In genomic region chr12:132686831-132687210, GRCh38 we compare ENCODE assay signal across 7 cellular contexts. TPM values are rescaled to one million over a fixed set of nuclear protein-coding genes. Genes with fewer than 3 reads are reported as not detected.
DNase-seq lines count a peak whose midpoint lies in the region; ATAC-seq and TF ChIP-seq lines count a peak whose summit lies in the region.

No MANE protein-coding gene starts in this region.

- H3K4me1 ChIP-seq in GM23338 (ENCODE audit: insufficient read depth) (peaks cover 3% of the 10 kb centered on the region; the same call in 1 of the 2 replicates), duodenal mucosa (ENCODE audit: control insufficient read depth in 1 of 2, insufficient read depth in 2 of 2, low read length in 2 of 2) (peaks cover 8 to 12% of the 10 kb centered on the region in 2 donors)

- H3K27ac ChIP-seq in GM23338 (ENCODE audit: low read depth): no peak overlapping the region
- H3K27ac ChIP-seq in duodenal mucosa (ENCODE audit: low read depth, low read length): peak overlapping the region; percentile 20

- H3K4me1 Mint-ChIP-seq in GM23338 (peaks cover 21% of the 10 kb centered on the region), nephron progenitor cell (peaks cover 24% of the 10 kb centered on the region)

- peaks cover 38% of the 10 kb centered on the region for H4K20me1 ChIP-seq in GM23338 (replicated peaks; ENCODE audit: insufficient read depth)

- H3F3A ChIP-seq in GM23338 (replicated peaks; ENCODE audit: low read depth): 0 out of 2 replicates have a peak, but pooled peaks cover 6% of the 10 kb centered on the region

- H3K9me3 Mint-ChIP-seq in GM23338 (no peaks in the 10 kb centered on the region), nephron progenitor cell (peaks cover 8% of the 10 kb centered on the region)

- TF ChIP-seq CTCF in GM23338 (conservative IDR thresholded peaks at IDR 0.05; ENCODE audit: low read depth in 2 of 2) (no peak), nephron progenitor cell (IDR thresholded peaks at IDR 0.05) (no peak)

- peak; percentile 19 for ATAC-seq in GM18498 (IDR thresholded peaks at IDR 0.05; ENCODE audit: unreplicated experiment)
- ATAC-seq in GM23338: peak; percentile 68

- H3K4me3 ChIP-seq in GM23338: peak overlapping the region; percentile 69
- H3K4me3 ChIP-seq in duodenal mucosa (ENCODE audit: low read depth in 1 of 2, low read length in 2 of 2): peak overlapping the region; percentile 47 to 63

- H3K27me3 Mint-ChIP-seq in GM23338 (ENCODE audit: insufficient read depth, low read depth, poor library complexity): peaks cover 14% of the 10 kb centered on the region
- peaks cover 17% of the 10 kb centered on the region for H3K27me3 Mint-ChIP-seq in nephron progenitor cell (ENCODE audit: low read depth, poor library complexity)

- no peaks in the 10 kb centered on the region for H3K9me3 ChIP-seq in duodenal mucosa (ENCODE audit: control insufficient read depth in 1 of 2, low read length in 2 of 2)

- H3K9ac ChIP-seq in duodenal mucosa (ENCODE audit: low read depth in 1 of 2, low read length in 2 of 2): no peak overlapping the region

- H3K36me3 ChIP-seq in GM23338 (ENCODE audit: insufficient read depth) (no peaks in the 10 kb centered on the region), duodenal mucosa (ENCODE audit: control insufficient read depth in 1 of 2, insufficient read depth in 2 of 2, low read length in 2 of 2) (peaks cover 0 to 10% of the 10 kb centered on the region in 2 donors)

- peaks cover 24% of the 10 kb centered on the region; the same call in 2 of the 3 replicates for H3K36me3 Mint-ChIP-seq in GM23338 (ENCODE audit: low read depth)
- peaks cover 31% of the 10 kb centered on the region for H3K36me3 Mint-ChIP-seq in nephron progenitor cell (ENCODE audit: low read depth)

- H3K79me2 ChIP-seq in GM23338 (replicated peaks; ENCODE audit: insufficient read depth): peaks cover 40% of the 10 kb centered on the region

- H3K27ac Mint-ChIP-seq in GM23338: no peak overlapping the region
- no peak overlapping the region for H3K27ac Mint-ChIP-seq in nephron progenitor cell

- H3K4me3 Mint-ChIP-seq in GM23338 (peak overlapping the region; percentile 72; the same call in 2 of the 3 replicates), nephron progenitor cell (peak overlapping the region; percentile 79)

- H3K27me3 ChIP-seq in GM23338 (ENCODE audit: insufficient read depth): peaks cover 15% of the 10 kb centered on the region
- H3K27me3 ChIP-seq in duodenal mucosa (ENCODE audit: control insufficient read depth in 1 of 2, insufficient read depth in 2 of 2, low read length in 2 of 2): no peaks in the 10 kb centered on the region

- H3K9me2 ChIP-seq in GM23338 (ENCODE audit: insufficient read depth): no peaks in the 10 kb centered on the region

- H2AFZ ChIP-seq in GM23338: no peak overlapping the region

- peak overlapping the region; percentile 76; the same call in 1 of the 2 replicates for H3K4me2 ChIP-seq in GM23338

- DNase-seq in GM23338 (ENCODE audit: low spot score) (peak; percentile 48), NCI-H748 (lab: John Stamatoyannopoulos, UW; ENCODE audit: unreplicated experiment) (peak; percentile 47), nephron progenitor cell (peak; percentile 72), NCI-H2196 treated with DMSO at 0.1 percent for 48 hours (lab: John Stamatoyannopoulos, UW; ENCODE audit: unreplicated experiment) (no peak), pons (ENCODE audit: low spot score) (no peak)

TF ChIP-seq in GM23338, 12 proteins besides CTCF, POLR2A, EP300 and RAD21 (continues in another document):
- TF ChIP-seq EZH2 (IDR thresholded peaks at IDR 0.05; ENCODE audit: low read depth, unreplicated experiment) (no peak), POLR2AphosphoS5 (IDR thresholded peaks at IDR 0.05; ENCODE audit: low read depth) (no peak), ZNF331 (CRISPR knock-in tag; IDR thresholded peaks at IDR 0.05; ENCODE audit: low read depth) (no peak), ZNF462 (CRISPR knock-in tag; IDR thresholded peaks at IDR 0.05) (no peak), CREB1 (CRISPR knock-in tag; IDR thresholded peaks at IDR 0.05; ENCODE audit: low read depth) (no peak), NANOG (IDR thresholded peaks at IDR 0.05; ENCODE audit: borderline replicate concordance) (no peak), JUNB (IDR thresholded peaks at IDR 0.05; ENCODE audit: unreplicated experiment) (no peak), STAT1 (IDR thresholded peaks at IDR 0.05; ENCODE audit: unreplicated experiment) (no peak), EZH2phosphoT487 (IDR thresholded peaks at IDR 0.05; ENCODE audit: unreplicated experiment) (no peak)

RNA-seq across cellular contexts. Expression of gene POLE, which starts 0.3 kb away (rescaled TPM):
- 90.3 and 125 TPM in 2 replicates for total RNA-seq in GM23338 (2014; rRNA removed; shearing (Covaris generic))
- polyA plus RNA-seq in GM23338 (2016; fragmentation: Nextera tagmentation; extraction: Ambion mirVana): 29.6 and 33.6 TPM in 2 replicates

RNA-seq across cellular contexts. Expression of gene PXMP2, which starts 0.6 kb away (rescaled TPM):
- total RNA-seq in GM23338 (2014; rRNA removed; shearing (Covaris generic)): 17.3 and 17.4 TPM in 2 replicates
- polyA plus RNA-seq in GM23338 (2016; fragmentation: Nextera tagmentation; extraction: Ambion mirVana): 19.7 and 24.5 TPM in 2 replicates

RNA-seq across cellular contexts. Expression of gene PGAM5, which starts 23.8 kb away (rescaled TPM):
- total RNA-seq in GM23338 (2014; rRNA removed; shearing (Covaris generic)): 99.7 and 108 TPM in 2 replicates
- polyA plus RNA-seq in GM23338 (2016; fragmentation: Nextera tagmentation; extraction: Ambion mirVana): 31.1 and 33.0 TPM in 2 replicates

Comparison
In these comparisons a context has a peak if more than half of its experiments do, and no peak if none do; other contexts are left out.
1. DNase-seq: peak in GM23338 (single experiment), NCI-H748 (single experiment) and nephron progenitor cell (single experiment); none in NCI-H2196 treated with DMSO at 0.1 percent for 48 hours (single experiment) and pons (single experiment).